ENCODE assay signal across 10 cellular contexts in the genomic region with DNA sequence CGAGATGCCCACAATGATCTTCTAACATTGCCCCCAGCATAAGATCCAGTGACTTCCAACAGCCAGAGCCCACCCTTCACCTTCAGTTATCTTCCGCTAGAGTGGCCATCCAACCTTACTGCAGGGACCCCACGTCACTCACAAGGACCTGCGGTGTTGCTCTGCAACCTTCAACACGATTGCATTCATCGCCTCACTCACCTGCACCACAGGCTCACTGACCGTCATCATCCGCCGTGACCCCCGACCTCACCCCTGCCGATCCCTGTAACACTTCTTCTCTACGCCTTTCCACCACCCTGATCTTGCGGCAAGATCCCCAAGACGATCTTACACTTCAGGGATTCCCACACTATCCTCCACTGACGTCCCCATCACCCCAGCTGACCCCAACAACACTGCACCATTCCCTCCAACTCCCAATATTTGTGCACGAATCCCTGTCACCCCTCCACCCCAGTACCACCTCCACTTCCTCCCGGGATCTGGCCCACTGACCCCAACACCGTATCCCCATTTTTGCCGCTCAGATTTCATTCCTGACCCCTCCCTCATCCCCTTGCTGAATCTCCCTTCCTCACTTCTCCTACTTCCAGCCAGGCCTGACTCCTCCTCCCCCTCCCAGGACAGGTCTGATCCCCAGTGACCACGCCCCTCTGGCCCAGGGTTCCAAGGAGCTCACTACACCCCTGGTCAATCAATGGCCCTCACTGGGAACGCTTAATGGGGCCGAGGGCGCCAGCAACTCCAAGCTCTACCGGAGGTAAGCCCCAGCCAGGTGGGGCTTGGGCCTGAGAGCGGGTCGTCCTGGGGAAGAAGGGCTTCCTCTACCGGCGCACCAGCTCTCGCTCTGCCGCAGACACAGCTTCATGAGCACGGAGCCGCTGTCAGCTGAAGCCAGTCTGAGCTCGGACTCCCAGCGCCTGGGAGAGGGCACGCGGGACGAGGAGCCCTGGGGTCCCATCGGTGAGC. TPM values are rescaled to one million over a fixed set of nuclear protein-coding genes. Genes with fewer than 3 reads are reported as not detected.
DNase-seq lines count a peak whose midpoint lies in the region; ATAC-seq and TF ChIP-seq lines count a peak whose summit lies in the region.
"Had no signal": no experiment of that assay in that cellular context is flagged by ENCODE, and none has a peak within 500 bp of the region (broad histone marks: within the 10 kb centered on the region; RNA-seq: fewer than 3 reads in every experiment).

No MANE protein-coding gene starts in this region.

- H3F3A ChIP-seq in DOHH2 (ENCODE audit: control insufficient read depth, insufficient read depth), result peaks cover 3% of the 10 kb centered on the region; the same call in 1 of the 2 replicates

- peaks cover 13% of the 10 kb centered on the region for H3K4me1 Mint-ChIP-seq in neural crest cell

- DNase-seq in Jurkat, Clone E6-1 (ENCODE audit: low read depth, low spot score), result no peak
- DNase-seq in neural crest cell (ENCODE audit: low read depth, low spot score) (no peak), NCI-H2196 (lab: John Stamatoyannopoulos, UW; ENCODE audit: unreplicated experiment) (no peak), left ventricle myocardium inferior (no peak)
- DNase-seq in stimulated activated CD4-positive, alpha-beta T cell treated with anti-CD3 and anti-CD28 coated beads, Interleukin-12 subunit alpha, Interleukin-12 subunit beta, amount 100 ng/mL, for 4 hours, result no peak
- DNase-seq: heart right ventricle had no signal

- intact Hi-C loops in left ventricle myocardium inferior (cut with micrococcal nuclease), result no loop called here

- H4K20me1 ChIP-seq in DOHH2 (ENCODE audit: control insufficient read depth, insufficient read depth, low read depth, low read length), result peaks cover 3% of the 10 kb centered on the region

- no peaks in the 10 kb centered on the region for H3K79me2 ChIP-seq in DOHH2 (ENCODE audit: control insufficient read depth, low read length)

- peaks cover 24% of the 10 kb centered on the region for H3K27me3 ChIP-seq in DOHH2 (ENCODE audit: control insufficient read depth, low read length)
- peaks cover 58% of the 10 kb centered on the region for H3K27me3 ChIP-seq in ectodermal cell (ENCODE audit: control insufficient read depth, insufficient read depth, low read length, poor library complexity, severe bottlenecking)
- H3K27me3 ChIP-seq in left ventricle myocardium inferior (ENCODE audit: low read depth), result peaks cover 69% of the 10 kb centered on the region

- H3K4me3 ChIP-seq in DOHH2 (ENCODE audit: low read length) (peak overlapping the region; percentile 56), ectodermal cell (ENCODE audit: insufficient read depth, low read depth, low read length) (peak overlapping the region; percentile 34), left ventricle myocardium inferior (no peak overlapping the region)
- H3K4me3 ChIP-seq in Jurkat, Clone E6-1 (ENCODE audit: low read length), result peak overlapping the region; percentile 49

- H3K4me2 ChIP-seq in DOHH2 (ENCODE audit: low read length), result peak overlapping the region; percentile 69

- H3K36me3 ChIP-seq in DOHH2 (ENCODE audit: control insufficient read depth, low read length), result peaks cover 21% of the 10 kb centered on the region
- H3K36me3 ChIP-seq in ectodermal cell (ENCODE audit: control insufficient read depth, insufficient read depth, low read length), result peaks cover 18% of the 10 kb centered on the region
- H3K36me3 ChIP-seq in left ventricle myocardium inferior, result peaks cover 18% of the 10 kb centered on the region

- no peak for ATAC-seq in GM18867 (IDR thresholded peaks at IDR 0.05; ENCODE audit: unreplicated experiment)
- ATAC-seq: heart right ventricle had no signal

- WGBS in ectodermal cell, 2 experiments, result 7 to 8% methylated on average over 38 of the region's 38 CpGs

- no peak for TF ChIP-seq CTCF in DOHH2 (IDR thresholded peaks at IDR 0.05; ENCODE audit: low read depth, low read length, poor library complexity, severe bottlenecking)
- TF ChIP-seq CTCF in neural crest cell (conservative IDR thresholded peaks at IDR 0.05), result no peak
- TF ChIP-seq CTCF in left ventricle myocardium inferior (IDR thresholded peaks at IDR 0.05; ENCODE audit: borderline replicate concordance), result no peak

- H3K36me3 Mint-ChIP-seq in neural crest cell (ENCODE audit: low read depth), result peaks cover 4% of the 10 kb centered on the region

- H3K4me3 Mint-ChIP-seq in neural crest cell, result peak overlapping the region; percentile 53

- H3K9me3 ChIP-seq in DOHH2 (ENCODE audit: control insufficient read depth, insufficient read depth, low read length) (no peaks in the 10 kb centered on the region), ectodermal cell (ENCODE audit: control insufficient read depth, low read length) (no peaks in the 10 kb centered on the region), left ventricle myocardium inferior (replicated peaks) (no peaks in the 10 kb centered on the region)
- H3K9me3 ChIP-seq: heart right ventricle, right atrium auricular region had no signal

- no peaks in the 10 kb centered on the region for H3K9me2 ChIP-seq in DOHH2 (replicated peaks; ENCODE audit: control insufficient read depth, low read length)

- no peak overlapping the region for H3K27ac Mint-ChIP-seq in neural crest cell (ENCODE audit: unreplicated experiment)

- no peak overlapping the region for H3K27ac ChIP-seq in DOHH2 (ENCODE audit: low read depth, low read length)
- H3K27ac ChIP-seq in ectodermal cell (ENCODE audit: insufficient read depth, low read depth, low read length, poor library complexity, severe bottlenecking), result no peak overlapping the region
- H3K27ac ChIP-seq in left ventricle myocardium inferior (replicated peaks), result no peak overlapping the region
- H3K27ac ChIP-seq: heart right ventricle, right atrium auricular region had no signal

- peaks cover 78% of the 10 kb centered on the region for H3K27me3 Mint-ChIP-seq in neural crest cell (ENCODE audit: low read depth)

- H3K4me1 ChIP-seq in DOHH2 (ENCODE audit: control insufficient read depth, low read length) (peaks cover 15% of the 10 kb centered on the region), ectodermal cell (ENCODE audit: control insufficient read depth, insufficient read depth, low read length) (peaks cover 17% of the 10 kb centered on the region), left ventricle myocardium inferior (peaks cover 9% of the 10 kb centered on the region)

- H3K9me3 Mint-ChIP-seq in neural crest cell, result no peaks in the 10 kb centered on the region

RNA-seq across cellular contexts. Expression of gene RUNDC3A, which starts 7.6 kb away (rescaled TPM):
- polyA plus RNA-seq in Jurkat, Clone E6-1 (2012; ENCODE audit: insufficient read depth, insufficient read length), result 2.1 TPM
- 1.4 TPM for polyA plus RNA-seq in ectodermal cell (2013, experiment 1 of 4)
- polyA plus RNA-seq in ectodermal cell (2013, experiment 2 of 4), result 1.8 TPM
- 2.2 TPM for polyA plus RNA-seq in ectodermal cell (2013, experiment 3 of 4)
- 1.5 TPM for polyA plus RNA-seq in ectodermal cell (2013, experiment 4 of 4)
- total RNA-seq in neural crest cell, result 8.7 and 12.9 TPM in 2 replicates
- total RNA-seq in left ventricle myocardium inferior, result 0.41 TPM

RNA-seq across cellular contexts. Expression of gene SLC25A39, which starts 8.6 kb away (rescaled TPM):
- 179 TPM for polyA plus RNA-seq in Jurkat, Clone E6-1 (2012; ENCODE audit: insufficient read depth, insufficient read length)
- 112 TPM for polyA plus RNA-seq in ectodermal cell (2013, experiment 1 of 4)
- 108 TPM for polyA plus RNA-seq in ectodermal cell (2013, experiment 2 of 4)
- 88.7 TPM for polyA plus RNA-seq in ectodermal cell (2013, experiment 3 of 4)
- polyA plus RNA-seq in ectodermal cell (2013, experiment 4 of 4), result 94.4 TPM
- total RNA-seq in neural crest cell, result 114 and 122 TPM in 2 replicates
- total RNA-seq in left ventricle myocardium inferior, result 46.7 TPM

RNA-seq across cellular contexts. Expression of gene GRN, which starts 29.1 kb away (rescaled TPM):
- 86.8 TPM for polyA plus RNA-seq in Jurkat, Clone E6-1 (2012; ENCODE audit: insufficient read depth, insufficient read length)
- polyA plus RNA-seq in ectodermal cell (2013, experiment 1 of 4), result 108 TPM
- polyA plus RNA-seq in ectodermal cell (2013, experiment 2 of 4), result 105 TPM
- 89.6 TPM for polyA plus RNA-seq in ectodermal cell (2013, experiment 3 of 4)
- polyA plus RNA-seq in ectodermal cell (2013, experiment 4 of 4), result 106 TPM
- 59.7 and 70.0 TPM in 2 replicates for total RNA-seq in neural crest cell
- 160 TPM for total RNA-seq in left ventricle myocardium inferior

RNA-seq across cellular contexts. Expression of gene FAM171A2, which starts 47.6 kb away (rescaled TPM):
- 14.3 TPM for polyA plus RNA-seq in Jurkat, Clone E6-1 (2012; ENCODE audit: insufficient read depth, insufficient read length)
- polyA plus RNA-seq in ectodermal cell (2013, experiment 1 of 4), result 49.5 TPM
- polyA plus RNA-seq in ectodermal cell (2013, experiment 2 of 4), result 54.2 TPM
- 53.0 TPM for polyA plus RNA-seq in ectodermal cell (2013, experiment 3 of 4)
- 52.8 TPM for polyA plus RNA-seq in ectodermal cell (2013, experiment 4 of 4)
- total RNA-seq in neural crest cell (50.6 and 51.9 TPM in 2 replicates), left ventricle myocardium inferior (0.55 TPM)

RNA-seq across cellular contexts. Expression of gene SLC4A1, which starts 48.1 kb away (rescaled TPM):
- not detected for polyA plus RNA-seq in Jurkat, Clone E6-1 (2012; ENCODE audit: insufficient read depth, insufficient read length)
- polyA plus RNA-seq in ectodermal cell (2013, experiment 1 of 4), result not detected
- 0.12 TPM for polyA plus RNA-seq in ectodermal cell (2013, experiment 2 of 4)
- not detected for polyA plus RNA-seq in ectodermal cell (2013, experiment 3 of 4)
- polyA plus RNA-seq in ectodermal cell (2013, experiment 4 of 4), result 0.08 TPM
- total RNA-seq in neural crest cell, result not detected in 2 replicates
- not detected for total RNA-seq in left ventricle myocardium inferior
